Comparison of ENCODE assay signal across 24 cellular contexts in genomic region chr11:46229250-46229649, GRCh38. TPM values are rescaled to one million over a fixed set of nuclear protein-coding genes. Genes with fewer than 3 reads are reported as not detected.
"Had no signal": no experiment of that assay in that cellular context is flagged by ENCODE, and none has a peak within 500 bp of the region (broad histone marks: within the 10 kb centered on the region; RNA-seq: fewer than 3 reads in every experiment).

No MANE protein-coding gene starts in this region.

- H3K4me2 ChIP-seq: neural progenitor cell had no signal

- ATAC-seq: activated CD8-positive, alpha-beta memory T cell treated with anti-CD3 and anti-CD28 coated beads, Interleukin-2, amount 10 ng/mL, durations not matched to agents 7 days and 5 days; activated CD8-positive, alpha-beta T cell treated with anti-CD3 and anti-CD28 coated beads for 36 hours; body of pancreas; gastrocnemius medialis; left lung; naive thymus-derived CD8-positive, alpha-beta T cell had no signal

- H3K36me3 ChIP-seq: cardiac muscle cell, esophagus squamous epithelium, gastrocnemius medialis, left lung, neural progenitor cell, sigmoid colon, tibial artery had no signal

- H2AFZ ChIP-seq: neural progenitor cell had no signal

- H3K27ac ChIP-seq: body of pancreas, cardiac muscle cell, esophagus squamous epithelium, gastrocnemius medialis, left lung, neural progenitor cell, sigmoid colon, tibial artery had no signal

- H3K9ac ChIP-seq: neural progenitor cell had no signal

- H3K4me1 ChIP-seq: body of pancreas, esophagus squamous epithelium, gastrocnemius medialis, left lung, sigmoid colon, tibial artery had no signal

- DNase-seq: activated CD4-positive, alpha-beta T cell treated with anti-CD3 and anti-CD28 coated beads for 4 hours; activated CD4-positive, CD25-positive, alpha-beta regulatory T cell; activated CD8-positive, alpha-beta memory T cell treated with anti-CD3 and anti-CD28 coated beads, Interleukin-2, amount 10 ng/mL, durations not matched to agents 7 days and 5 days; activated CD8-positive, alpha-beta T cell treated with anti-CD3 and anti-CD28 coated beads for 36 hours; activated effector memory CD4-positive, alpha-beta T cell treated with anti-CD3 and anti-CD28 coated beads, Interleukin-2, amount 50 U/mL, for 16 hours; activated naive CD4-positive, alpha-beta T cell treated with anti-CD3 and anti-CD28 coated beads, Interleukin-2, amount 50 U/mL, for 16 hours; activated T-cell treated with anti-CD3 and anti-CD28 coated beads for 4 hours; anterior cingulate cortex; body of pancreas; cortex of kidney; endodermal cell; esophagus squamous epithelium; gastrocnemius medialis; hippocampal formation; kidney glomerular epithelial cell; left lung; naive thymus-derived CD8-positive, alpha-beta T cell; sigmoid colon; stimulated activated CD4-positive, alpha-beta T cell treated with anti-CD3 and anti-CD28 coated beads, Interleukin-4, amount 100 ng/mL, for 1 hour; stimulated activated naive CD4-positive, alpha-beta T cell treated with Interleukin-2 at 50 U/mL for 16 hours; substantia nigra; tibial artery had no signal

- H3K27me3 ChIP-seq: body of pancreas, cardiac muscle cell, left lung, neural progenitor cell, sigmoid colon had no signal

- H3K4me3 ChIP-seq: body of pancreas, cardiac muscle cell, esophagus squamous epithelium, gastrocnemius medialis, left lung, neural progenitor cell, sigmoid colon, tibial artery had no signal

- H3K9me3 ChIP-seq: body of pancreas, esophagus squamous epithelium, gastrocnemius medialis, left lung, sigmoid colon, tibial artery had no signal

RNA-seq across cellular contexts. Expression of gene CREB3L1, which starts 48.2 kb away (rescaled TPM):
- total RNA-seq: activated CD8-positive, alpha-beta memory T cell treated with anti-CD3 and anti-CD28 coated beads, Interleukin-2, amount 10 ng/mL, durations not matched to agents 7 days and 5 days; activated CD8-positive, alpha-beta T cell treated with anti-CD3 and anti-CD28 coated beads for 36 hours; naive thymus-derived CD8-positive, alpha-beta T cell had no signal
- polyA plus RNA-seq: naive thymus-derived CD8-positive, alpha-beta T cell had no signal
